ENCODE assay signal across 9 cellular contexts in the genomic region with DNA sequence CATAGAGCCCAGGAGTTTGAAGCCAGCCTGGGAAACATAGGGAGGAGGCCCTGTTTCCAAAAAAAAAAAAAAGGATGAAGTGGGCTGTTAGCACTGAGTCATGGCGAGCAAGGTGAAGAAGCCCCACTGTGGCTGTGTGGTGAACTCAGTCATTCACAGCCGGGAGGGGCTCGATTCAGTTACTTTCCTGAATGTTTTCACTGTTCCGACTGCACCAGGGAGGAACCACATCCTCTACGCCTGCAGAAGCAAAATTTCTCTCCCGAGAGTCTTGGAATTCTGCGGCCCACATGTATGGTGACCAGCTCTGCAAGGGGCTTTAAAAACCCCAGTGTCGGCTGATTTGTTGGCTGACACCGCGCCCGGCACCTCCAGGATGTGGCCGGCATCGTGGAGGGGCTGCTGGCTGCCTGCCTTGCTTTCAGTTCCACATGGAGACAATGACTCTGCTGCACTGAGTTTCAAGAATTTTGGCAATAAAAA. TPM values are rescaled to one million over a fixed set of nuclear protein-coding genes. Genes with fewer than 3 reads are reported as not detected.
A peak's percentile ranks its signal among the peaks of the same experiment; 100 is the strongest.
DNase-seq lines count a peak whose midpoint lies in the region; ATAC-seq and TF ChIP-seq lines count a peak whose summit lies in the region.
"Had no signal": no experiment of that assay in that cellular context is flagged by ENCODE, and none has a peak within 500 bp of the region (broad histone marks: within the 10 kb centered on the region; RNA-seq: fewer than 3 reads in every experiment).

No MANE protein-coding gene starts in this region.

- H3K4me1 ChIP-seq in skeletal muscle tissue (ENCODE audit: control insufficient read depth in 3 of 3, insufficient read depth in 3 of 3, low read length in 3 of 3), result peaks cover 20 to 49% (median 40%) of the 10 kb centered on the region in 3 donors

- H3K4me3 ChIP-seq in skeletal muscle tissue (ENCODE audit: low read length in 3 of 3), result no peak overlapping the region

- no peaks in the 10 kb centered on the region for H3K36me3 ChIP-seq in skeletal muscle tissue (ENCODE audit: control insufficient read depth in 3 of 3, insufficient read depth in 3 of 3, low read length in 3 of 3)

- peaks cover 19% of the 10 kb centered on the region for H3K4me1 Mint-ChIP-seq in type B pancreatic cell (ENCODE audit: unreplicated experiment)

- H3K27ac ChIP-seq in skeletal muscle tissue (ENCODE audit: low read depth, low read length), result peak overlapping the region; percentile 59

- CTCF ChIA-PET in GM10248 (lab: Yijun Ruan, JAX), result interaction anchor here (2.2 kb wide), 1 partner anchor 29 kb away, joined by 10 read pairs; no protein-coding TSS in a partner anchor

- peak overlapping the region in 2 of 3 donors; percentile 7 to 16 for H3K9ac ChIP-seq in skeletal muscle tissue (ENCODE audit: low read depth in 1 of 3, low read length in 3 of 3)

- peak; percentile 40 for ATAC-seq in HG03159 (IDR thresholded peaks at IDR 0.05; ENCODE audit: unreplicated experiment)
- no peak for ATAC-seq in HG03025 (IDR thresholded peaks at IDR 0.05; ENCODE audit: low FRiP score, unreplicated experiment)
- ATAC-seq: left colon had no signal

- H3K27me3 ChIP-seq in skeletal muscle tissue (ENCODE audit: control insufficient read depth in 3 of 3, insufficient read depth in 3 of 3, low read length in 3 of 3), result no peaks in the 10 kb centered on the region

- POLR2A ChIA-PET in GM10248 (lab: Yijun Ruan, JAX), result interaction anchor here (0.7 kb wide), 1 partner anchor 601 kb away, joined by 5 read pairs; no protein-coding TSS in a partner anchor

- no peak overlapping the region for H3K4me3 Mint-ChIP-seq in type B pancreatic cell

- H3K27ac Mint-ChIP-seq in type B pancreatic cell, result no peak overlapping the region

- H3K9me3 Mint-ChIP-seq in type B pancreatic cell, result no peaks in the 10 kb centered on the region

- H3K27me3 Mint-ChIP-seq in type B pancreatic cell, result no peaks in the 10 kb centered on the region

- no peak for TF ChIP-seq CTCF in GM10248 (IDR thresholded peaks at IDR 0.05; ENCODE audit: control extremely low read depth, extremely low read depth, low read depth, missing control alignments)
- TF ChIP-seq CTCF in type B pancreatic cell (conservative IDR thresholded peaks at IDR 0.05), result no peak

- no peaks in the 10 kb centered on the region for H3K9me3 ChIP-seq in skeletal muscle tissue (ENCODE audit: control insufficient read depth in 3 of 3, low read length in 3 of 3)

- no peaks in the 10 kb centered on the region for H3K36me3 Mint-ChIP-seq in type B pancreatic cell

- DNase-seq in GM10248 (ENCODE audit: extremely low spot score) (peak; percentile 75), fibroblast of peridontal ligament (ENCODE audit: extremely low read depth) (peak; percentile 20), type B pancreatic cell (ENCODE audit: extremely low spot score, unreplicated experiment) (no peak), T-helper 9 cell (no peak)
- DNase-seq in activated CD4-positive, alpha-beta T cell treated with anti-CD3 and anti-CD28 coated beads for 48 hours, result peak; percentile 77

RNA-seq across cellular contexts. Expression of a gene that starts 27.8 kb away (rescaled TPM):
- total RNA-seq in skeletal muscle tissue (26.1 TPM), type B pancreatic cell (ENCODE audit: low replicate concordance) (56.4 and 80.9 TPM in 2 replicates)

RNA-seq across cellular contexts. Expression of a gene that starts 55.0 kb away (rescaled TPM):
- 2.1 TPM for total RNA-seq in skeletal muscle tissue
- total RNA-seq in type B pancreatic cell (ENCODE audit: low replicate concordance), result 27.8 and 67.1 TPM in 2 replicates

Comparison
In these comparisons a context has a peak if more than half of its experiments do, and no peak if none do; other contexts are left out.
1. DNase-seq: peak in GM10248 (single experiment), activated CD4-positive, alpha-beta T cell treated with anti-CD3 and anti-CD28 coated beads for 48 hours (single experiment) and fibroblast of peridontal ligament (single experiment); none in type B pancreatic cell (single experiment) and T-helper 9 cell (single experiment).